ENCODE assay signal across 15 cellular contexts in the genomic region with DNA sequence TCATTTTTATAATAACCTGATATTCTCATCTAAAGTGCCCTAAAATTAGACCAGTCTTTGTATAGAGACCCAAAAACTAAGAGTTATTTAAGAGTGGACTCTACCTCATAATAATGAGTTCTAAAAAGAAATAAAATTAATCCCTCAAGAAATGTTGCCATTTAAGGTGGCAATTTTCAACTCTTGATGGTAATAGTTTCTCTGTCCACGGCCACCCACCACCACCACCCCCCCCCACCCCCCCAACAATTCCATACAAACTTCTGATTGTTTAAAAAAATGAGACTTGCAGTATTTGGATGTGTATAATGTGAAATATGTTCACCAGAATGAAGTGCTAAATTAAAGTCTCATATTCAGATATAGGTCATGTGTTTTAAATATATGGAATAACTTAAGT. TPM values are rescaled to one million over a fixed set of nuclear protein-coding genes. Genes with fewer than 3 reads are reported as not detected.
A peak's percentile ranks its signal among the peaks of the same experiment; 100 is the strongest.
DNase-seq lines count a peak whose midpoint lies in the region; ATAC-seq and TF ChIP-seq lines count a peak whose summit lies in the region.
"Had no signal": no experiment of that assay in that cellular context is flagged by ENCODE, and none has a peak within 500 bp of the region (broad histone marks: within the 10 kb centered on the region; RNA-seq: fewer than 3 reads in every experiment).

No MANE protein-coding gene starts in this region.

- no peaks in the 10 kb centered on the region for H4K20me1 ChIP-seq in mammary epithelial cell (ENCODE audit: insufficient read depth, low read length)
- H4K20me1 ChIP-seq in PC-3 (ENCODE audit: low read length): peaks cover 5% of the 10 kb centered on the region; the same call in 1 of the 2 replicates

- TF ChIP-seq POLR2A in breast epithelium (IDR thresholded peaks at IDR 0.05): no peak

- POLR2A ChIA-PET in PC-3 (lab: Charles Lee; ENCODE audit: unreplicated experiment): no interaction called here

- no peak overlapping the region for H2AFZ ChIP-seq in mammary epithelial cell (ENCODE audit: low read depth, low read length)
- no peak overlapping the region for H2AFZ ChIP-seq in PC-3 (ENCODE audit: low read length)

- H3K36me3 ChIP-seq in mammary epithelial cell (ENCODE audit: insufficient read depth, low read length) (peaks cover 1% of the 10 kb centered on the region), breast epithelium (no peaks in the 10 kb centered on the region), PC-3 (ENCODE audit: low read depth, low read length) (no peaks in the 10 kb centered on the region), iPS-18a (ENCODE audit: control insufficient read depth, low read depth, low read length) (no peaks in the 10 kb centered on the region)
- H3K36me3 ChIP-seq: BLaER1 had no signal

- H3K4me1 ChIP-seq in mammary epithelial cell (ENCODE audit: insufficient read depth, low read length): peaks cover 6% of the 10 kb centered on the region
- peaks cover 0 to 4% of the 10 kb centered on the region in 2 donors for H3K4me1 ChIP-seq in breast epithelium
- H3K4me1 ChIP-seq in PC-3 (ENCODE audit: insufficient read depth, low read length): peaks cover 23% of the 10 kb centered on the region
- H3K4me1 ChIP-seq in iPS-18a (ENCODE audit: control insufficient read depth, low read depth, low read length): peaks cover 30% of the 10 kb centered on the region

- peaks cover 65% of the 10 kb centered on the region for H3K4me1 Mint-ChIP-seq in progenitor cell of endocrine pancreas (ENCODE audit: low read depth)

- H3K4me3 ChIP-seq in mammary epithelial cell (replicated peaks in 1 of 3; ENCODE audit: insufficient read depth in 1 of 3, low read depth in 2 of 3, low read length in 3 of 3) (no peak overlapping the region), breast epithelium (no peak overlapping the region), PC-3 (ENCODE audit: low read length) (peak overlapping the region; percentile 82; the same call in 1 of the 2 replicates), iPS-18a (ENCODE audit: low read length) (peak overlapping the region; percentile 60)
- H3K4me3 ChIP-seq: BLaER1 had no signal

- H3F3A ChIP-seq in PC-3 (ENCODE audit: low read length, unreplicated experiment): no peaks in the 10 kb centered on the region

- TF ChIP-seq CTCF in mammary epithelial cell (conservative IDR thresholded peaks at IDR 0.05 in 1 of 2, IDR thresholded peaks at IDR 0.05 in 1 of 2; ENCODE audit: extremely low read depth in 1 of 2, insufficient read depth in 1 of 2, low read depth in 1 of 2, low read length in 2 of 2): no peak
- no peak for TF ChIP-seq CTCF in breast epithelium (IDR thresholded peaks at IDR 0.05)
- no peak for TF ChIP-seq CTCF in PC-3 (conservative IDR thresholded peaks at IDR 0.05; ENCODE audit: low read depth, low read length)
- no peak for TF ChIP-seq CTCF in progenitor cell of endocrine pancreas (IDR thresholded peaks at IDR 0.05; ENCODE audit: unreplicated experiment)

- no peaks in the 10 kb centered on the region for H3K27me3 Mint-ChIP-seq in progenitor cell of endocrine pancreas

- H3K4me2 ChIP-seq in mammary epithelial cell (ENCODE audit: insufficient read depth, low read depth, low read length): peak overlapping the region; percentile 79
- peak overlapping the region; percentile 96 for H3K4me2 ChIP-seq in PC-3 (ENCODE audit: low read length)
- H3K4me2 ChIP-seq: BLaER1 had no signal

- no CpG with 5 or more reads among the region's 1 CpG for WGBS in mammary epithelial cell (ENCODE audit: low coverage, missing lambda C conversion rate)

- H3K9me3 ChIP-seq in mammary epithelial cell (replicated peaks; ENCODE audit: insufficient read depth, low read length) (no peaks in the 10 kb centered on the region), breast epithelium (no peaks in the 10 kb centered on the region), PC-3 (ENCODE audit: low read length) (no peaks in the 10 kb centered on the region), iPS-18a (ENCODE audit: control insufficient read depth, low read depth, low read length) (no peaks in the 10 kb centered on the region)
- H3K9me3 ChIP-seq: BLaER1 had no signal

- H3K9me3 Mint-ChIP-seq in progenitor cell of endocrine pancreas (ENCODE audit: low read depth): peaks cover 3% of the 10 kb centered on the region
- H3K9me3 Mint-ChIP-seq: CD8-positive, alpha-beta T cell; H9 had no signal

- CTCF ChIA-PET in mammary epithelial cell (lab: Charles Lee; ENCODE audit: low non-redundant PET) (interaction anchor here (0.6 to 1.0 kb wide), 3 partner anchors 22 to 231 kb away, joined by 3 to 13 read pairs (median 3); no protein-coding TSS in a partner anchor), PC-3 (lab: Charles Lee) (interaction anchor here (0.6 to 1.0 kb wide), 4 partner anchors 62 to 169 kb away, joined by 3 to 8 read pairs (median 4); no protein-coding TSS in a partner anchor)

- H3K4me3 Mint-ChIP-seq in progenitor cell of endocrine pancreas (ENCODE audit: low read depth): peak overlapping the region; percentile 87
- H3K4me3 Mint-ChIP-seq: CD8-positive, alpha-beta T cell had no signal

- H3K27me3 ChIP-seq in mammary epithelial cell (ENCODE audit: insufficient read depth, low read length) (no peaks in the 10 kb centered on the region), breast epithelium (no peaks in the 10 kb centered on the region), PC-3 (ENCODE audit: low read length) (no peaks in the 10 kb centered on the region), iPS-18a (ENCODE audit: control insufficient read depth, insufficient read depth, low read length) (peaks cover 41% of the 10 kb centered on the region)

- dilution Hi-C loops in mammary epithelial cell (cut with HindIII; ENCODE audit: low sequenced_read_pairs): no loop called here

- peaks cover 14% of the 10 kb centered on the region for H3K36me3 Mint-ChIP-seq in progenitor cell of endocrine pancreas (ENCODE audit: insufficient read depth)
- H3K36me3 Mint-ChIP-seq: CD8-positive, alpha-beta T cell had no signal

- no peaks in the 10 kb centered on the region for H3K9me2 ChIP-seq in PC-3 (replicated peaks; ENCODE audit: low read length)

- no peak overlapping the region for H3K27ac Mint-ChIP-seq in progenitor cell of endocrine pancreas
- H3K27ac Mint-ChIP-seq: CD14-positive monocyte; CD8-positive, alpha-beta T cell; H9 had no signal

- no peak for ATAC-seq in PC-3
- no peak for ATAC-seq in HG02970 (IDR thresholded peaks at IDR 0.05; ENCODE audit: low FRiP score, unreplicated experiment)
- no peak for ATAC-seq in HG02885 (IDR thresholded peaks at IDR 0.05; ENCODE audit: poor library complexity, unreplicated experiment)
- ATAC-seq: CD8-positive, alpha-beta T cell had no signal

- BruUV-seq in mammary epithelial cell (replicated peaks; lab: Mats Ljungman, UMichigan) (no TSS peak), PC-3 (replicated peaks; lab: Mats Ljungman, UMichigan) (no TSS peak)

- H3K27ac ChIP-seq in mammary epithelial cell (ENCODE audit: insufficient read depth, low read depth, low read length) (no peak overlapping the region), breast epithelium (no peak overlapping the region), PC-3 (ENCODE audit: low read length) (peak overlapping the region; percentile 70), iPS-18a (ENCODE audit: low read length) (no peak overlapping the region)
- H3K27ac ChIP-seq: 22Rv1, BLaER1 had no signal

- no peak for DNase-seq in mammary epithelial cell
- DNase-seq in breast epithelium (ENCODE audit: low spot score in 2 of 2): no peak
- no peak for DNase-seq in PC-3
- no peak for DNase-seq in progenitor cell of endocrine pancreas (ENCODE audit: low spot score, unreplicated experiment)
- DNase-seq in HUDEP-2 (lab: John Stamatoyannopoulos, UW; ENCODE audit: unreplicated experiment in 76 of 76): no peak
- DNase-seq: Calu3; CD8-positive, alpha-beta T cell; GF-D8; H9 had no signal

- in situ Hi-C loops in mammary epithelial cell (cut with MboI; ENCODE audit: low sequenced_read_pairs in 2 of 2): loop anchor here (25.0 kb wide), 2 partner anchors 161 to 186 kb away; no protein-coding TSS in a partner anchor

- H3K9ac ChIP-seq in mammary epithelial cell (ENCODE audit: insufficient read depth, low read length): no peak overlapping the region
- H3K9ac ChIP-seq in PC-3 (ENCODE audit: low read length): peak overlapping the region; percentile 100
- H3K9ac ChIP-seq in iPS-18a (ENCODE audit: low read length): no peak overlapping the region
- H3K9ac ChIP-seq: BLaER1 had no signal

- H3K79me2 ChIP-seq in mammary epithelial cell (ENCODE audit: insufficient read depth, low read length) (peaks cover 69% of the 10 kb centered on the region), PC-3 (ENCODE audit: low read length) (peaks cover 70% of the 10 kb centered on the region)

- intact Hi-C loops in mammary epithelial cell (cut with micrococcal nuclease): loop anchor here (5.0 kb wide), 1 partner anchor 1096 kb away; no protein-coding TSS in a partner anchor
- intact Hi-C loops in breast epithelium (cut with DNase I; ENCODE audit: low total_unique reads): no loop called here
- intact Hi-C loops in PC-3 (cut with micrococcal nuclease): loop anchor here (1.0 to 10.0 kb wide), 3 partner anchors 143 to 293 kb away; a partner anchor contains a TSS

RNA-seq across cellular contexts. Expression of a gene that starts 2.4 kb away (rescaled TPM):
- total RNA-seq in mammary epithelial cell (10 to 100 TPM; 38.2 to 39.0 TPM), breast epithelium (10 to 100 TPM; 14.2 to 42.4 (median 16.4) TPM), PC-3 (2014; rRNA removed) (13.9 and 25.3 TPM in 2 replicates), progenitor cell of endocrine pancreas (90.3 and 101 TPM in 2 replicates)
- 10.6 TPM for polyA plus RNA-seq in mammary epithelial cell
- polyA minus RNA-seq in mammary epithelial cell: 15.2 TPM

Comparison
In these comparisons a context has a peak if more than half of its experiments do, and no peak if none do; other contexts are left out.
1. H3K4me3 ChIP-seq: peak in PC-3 (single experiment) and iPS-18a (single experiment); none in mammary epithelial cell (0 of 3) and breast epithelium (0 of 3).